10 cellular contexts compared by ENCODE assay signal in the genomic region with DNA sequence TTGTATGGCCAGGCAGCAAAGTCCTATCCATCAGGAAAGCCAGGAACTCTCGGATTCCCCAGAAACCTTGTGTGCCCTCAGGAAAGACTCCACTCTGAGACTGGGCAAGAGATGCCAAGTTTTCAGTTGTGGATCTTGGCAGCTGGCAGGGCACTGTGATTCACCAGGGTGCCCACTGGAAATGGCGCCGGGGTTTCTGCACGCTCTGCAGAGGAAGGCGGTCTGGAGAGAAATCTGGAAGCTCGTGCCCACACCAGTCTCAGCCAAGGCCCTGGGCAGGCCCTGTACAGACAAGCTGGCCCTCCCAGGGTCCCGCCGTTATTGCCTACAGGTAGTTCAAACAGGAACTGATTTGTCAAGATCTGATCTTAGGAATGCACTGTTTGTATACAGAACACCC. TPM values are rescaled to one million over a fixed set of nuclear protein-coding genes. Genes with fewer than 3 reads are reported as not detected.
DNase-seq lines count a peak whose midpoint lies in the region; ATAC-seq and TF ChIP-seq lines count a peak whose summit lies in the region.
"Had no signal": no experiment of that assay in that cellular context is flagged by ENCODE, and none has a peak within 500 bp of the region (broad histone marks: within the 10 kb centered on the region; RNA-seq: fewer than 3 reads in every experiment).

No MANE protein-coding gene starts in this region.

- 12% methylated on average over 4 of the region's 8 CpGs for WGBS in right lobe of liver (ENCODE audit: insufficient coverage, low coverage, low lambda C conversion rate, missing lambda C conversion rate)
- 23 to 51% (median 39%) methylated on average over 7 to 8 of the region's 8 CpGs for WGBS in stomach, 5 donors

- no peaks in the 10 kb centered on the region for H3K9me3 ChIP-seq in MG63
- H3K9me3 ChIP-seq in right lobe of liver = no peaks in the 10 kb centered on the region
- no peaks in the 10 kb centered on the region for H3K9me3 ChIP-seq in stomach
- no peaks in the 10 kb centered on the region for H3K9me3 ChIP-seq in lower lobe of right lung

- no peak for ATAC-seq in central memory CD8-positive, alpha-beta T cell (replicated peaks; ENCODE audit: extremely low read depth, poor library complexity, severe bottlenecking)
- ATAC-seq in right lobe of liver = peak in 3 of 4 donors; percentile 24 to 28 (median 25)
- ATAC-seq in HG03469 (IDR thresholded peaks at IDR 0.05; ENCODE audit: unreplicated experiment) = no peak
- no peak for ATAC-seq in lower lobe of right lung

- H3K4me1 Mint-ChIP-seq in central memory CD8-positive, alpha-beta T cell = peaks cover 70% of the 10 kb centered on the region

- peak overlapping the region; percentile 29 for H3K27ac Mint-ChIP-seq in central memory CD8-positive, alpha-beta T cell (ENCODE audit: low read depth)

- intact Hi-C loops in right lobe of liver (cut with DNase I) (no loop called here), stomach (cut with DNase I; ENCODE audit: low total_unique reads) (no loop called here), lower lobe of right lung (cut with DNase I) (no loop called here)

- DNase-seq in MG63 (peak; percentile 97), right lobe of liver (peak in 1 of 3 donors; percentile 56), stomach (peak; percentile 67), lower lobe of right lung (no peak), NCI-H2171 treated with DMSO at 0.1 percent for 48 hours (lab: John Stamatoyannopoulos, UW) (no peak), hepatic stellate cell (ENCODE audit: low spot score) (no peak)
- DNase-seq in central memory CD8-positive, alpha-beta T cell (ENCODE audit: low spot score in 2 of 2) = no peak
- DNase-seq: brain microvascular endothelial cell had no signal

- H3K27me3 ChIP-seq in MG63 = no peaks in the 10 kb centered on the region
- H3K27me3 ChIP-seq in right lobe of liver = no peaks in the 10 kb centered on the region
- no peaks in the 10 kb centered on the region for H3K27me3 ChIP-seq in stomach
- no peaks in the 10 kb centered on the region for H3K27me3 ChIP-seq in lower lobe of right lung (ENCODE audit: low read depth)
- H3K27me3 ChIP-seq: brain microvascular endothelial cell had no signal

- H3K36me3 ChIP-seq in MG63 (peaks cover 37% of the 10 kb centered on the region), right lobe of liver (no peaks in the 10 kb centered on the region), stomach (peaks cover 0 to 23% (median 21%) of the 10 kb centered on the region in 4 donors), lower lobe of right lung (peaks cover 23% of the 10 kb centered on the region)

- H3K4me3 ChIP-seq in MG63 (no peak overlapping the region), right lobe of liver (no peak overlapping the region), stomach (peak overlapping the region in 2 of 4 donors; percentile 5 to 24), lower lobe of right lung (no peak overlapping the region)

- peaks cover 27% of the 10 kb centered on the region for H3K36me3 Mint-ChIP-seq in central memory CD8-positive, alpha-beta T cell (ENCODE audit: insufficient read depth)

- no peaks in the 10 kb centered on the region for H3K9me3 Mint-ChIP-seq in central memory CD8-positive, alpha-beta T cell

- TF ChIP-seq CTCF in right lobe of liver (IDR thresholded peaks at IDR 0.05) (no peak), stomach (IDR thresholded peaks at IDR 0.05) (no peak), lower lobe of right lung (IDR thresholded peaks at IDR 0.05) (no peak)

- TF ChIP-seq POLR2A in right lobe of liver (IDR thresholded peaks at IDR 0.05) = no peak
- no peak for TF ChIP-seq POLR2A in stomach (IDR thresholded peaks at IDR 0.05)

- H3K4me1 ChIP-seq in right lobe of liver (peaks cover 0 to 66% (median 24%) of the 10 kb centered on the region in 4 donors), stomach (peaks cover 82 to 90% (median 84%) of the 10 kb centered on the region in 4 donors), lower lobe of right lung (peaks cover 81% of the 10 kb centered on the region)

- no peak for TF ChIP-seq EP300 in stomach (IDR thresholded peaks at IDR 0.05)

- no peaks in the 10 kb centered on the region for H3K27me3 Mint-ChIP-seq in central memory CD8-positive, alpha-beta T cell

- H3K27ac ChIP-seq in right lobe of liver (peak overlapping the region in 1 of 3 donors; percentile 98), stomach (peak overlapping the region; percentile 37 to 99 (median 98)), lower lobe of right lung (no peak overlapping the region)
- H3K27ac ChIP-seq: brain microvascular endothelial cell had no signal

- H3K4me3 Mint-ChIP-seq in central memory CD8-positive, alpha-beta T cell = no peak overlapping the region

RNA-seq across cellular contexts. Expression of gene NAPA, which starts 4.9 kb away (rescaled TPM):
- total RNA-seq in MG63 (2014; rRNA removed; shearing (Covaris generic); ENCODE audit: low replicate concordance) = 141 and 323 TPM in 2 replicates
- 100 to 1,000 TPM in 2 of 6 experiments, 10 to 100 TPM in 4; 83.0 to 179 (median 96.0) TPM for total RNA-seq in right lobe of liver
- 100 to 1,000 TPM in 3 of 5 donors, 10 to 100 TPM in 2; 46.1 to 170 (median 139) TPM for total RNA-seq in stomach
- polyA plus RNA-seq in stomach = 100 to 1,000 TPM in 2 of 3 donors, 10 to 100 TPM in 1; 91.1 to 107 (median 105) TPM
- total RNA-seq in lower lobe of right lung = 115 TPM

RNA-seq across cellular contexts. Expression of gene KPTN, which starts 26.0 kb away (rescaled TPM):
- 9.1 and 31.0 TPM in 2 replicates for total RNA-seq in MG63 (2014; rRNA removed; shearing (Covaris generic); ENCODE audit: low replicate concordance)
- total RNA-seq in right lobe of liver (1 to 10 TPM; 3.1 to 7.8 (median 6.2) TPM), stomach (10 to 100 TPM in 3 of 5 donors, 1 to 10 TPM in 2; 3.2 to 28.0 (median 18.3) TPM), lower lobe of right lung (14.5 TPM)
- 10 to 100 TPM in 2 of 3 donors, 1 to 10 TPM in 1; 6.4 to 23.4 (median 21.5) TPM for polyA plus RNA-seq in stomach

RNA-seq across cellular contexts. Expression of gene SLC8A2, which starts 38.3 kb away (rescaled TPM):
- total RNA-seq in MG63 (2014; rRNA removed; shearing (Covaris generic); ENCODE audit: low replicate concordance) = not detected in 2 replicates
- total RNA-seq in right lobe of liver (under 1 TPM in 1 of 6 experiments, not detected in 5; 0.13 TPM), stomach (10 to 100 TPM in 1 of 5 donors, 1 to 10 TPM in 3, under 1 TPM in 1; 0.73 to 17.9 (median 6.4) TPM), lower lobe of right lung (0.27 TPM)
- under 1 TPM; 0.12 to 0.60 (median 0.46) TPM for polyA plus RNA-seq in stomach
- total RNA-seq: activated CD8-positive, alpha-beta memory T cell treated with anti-CD3 and anti-CD28 coated beads for 36 hours had no signal

Comparison
In these comparisons a context has a peak if more than half of its experiments do, and no peak if none do; other contexts are left out.
1. DNase-seq: peak in MG63 (single experiment) and stomach (single experiment); none in central memory CD8-positive, alpha-beta T cell (0 of 2), lower lobe of right lung (single experiment), NCI-H2171 treated with DMSO at 0.1 percent for 48 hours (single experiment) and hepatic stellate cell (single experiment).
2. ATAC-seq: peak in right lobe of liver (3 of 4); none in central memory CD8-positive, alpha-beta T cell (single experiment), HG03469 (single experiment) and lower lobe of right lung (0 of 2).